ENCODE assay signal across 21 cellular contexts in genomic region chr7:131425992-131426391, GRCh38.
DNase-seq lines count a peak whose midpoint lies in the region; TF ChIP-seq lines count a peak whose summit lies in the region.
"Had no signal": no experiment of that assay in that cellular context is flagged by ENCODE, and none has a peak within 500 bp of the region (broad histone marks: within the 10 kb centered on the region; RNA-seq: fewer than 3 reads in every experiment).

No MANE protein-coding gene starts in this region.

- H3K9me3 Mint-ChIP-seq in brain = no peaks in the 10 kb centered on the region
- H3K9me3 Mint-ChIP-seq: activated T-helper 17 cell treated with anti-CD3 and anti-CD28 coated beads, Interleukin-2, amount 50 U/mL, for 72 hours; H9; neural progenitor cell had no signal

- peaks cover 33% of the 10 kb centered on the region for H3K36me3 Mint-ChIP-seq in brain

- peak overlapping the region; percentile 53 for H3K27ac ChIP-seq in substantia nigra (ENCODE audit: low read depth, low read length, poor library complexity, severe bottlenecking)
- H3K27ac ChIP-seq: cardiac muscle cell, neural progenitor cell, Peyer's patch had no signal

- DNase-seq in NCI-H1105 treated with DMSO at 0.1 percent for 48 hours (lab: John Stamatoyannopoulos, UW) (peak; percentile 89), inferior parietal cortex (ENCODE audit: extremely low spot score) (peak; percentile 82), substantia nigra (lab: John Stamatoyannopoulos, UW) (peak in 11 of 49 donors; percentile 2 to 64 (median 18)), HEK293T (ENCODE audit: extremely low spot score) (no peak), NCI-H1694 (lab: John Stamatoyannopoulos, UW) (no peak), UCSD-AML1 (lab: John Stamatoyannopoulos, UW; ENCODE audit: unreplicated experiment) (no peak), DMS 273 treated with DMSO at 0.1 percent for 48 hours (lab: John Stamatoyannopoulos, UW) (no peak)
- DNase-seq: activated CD4-positive, alpha-beta T cell treated with anti-CD3 and anti-CD28 coated beads for 1 hour; effector memory CD4-positive, alpha-beta T cell; H9; KG1; NCI-H2081 treated with DMSO at 0.1 percent for 48 hours; NCI-H82; Peyer's patch; retina; stimulated activated naive CD4-positive, alpha-beta T cell treated with Interleukin-2 at 50 U/mL for 16 hours; uterus had no signal

- H3K4me3 Mint-ChIP-seq in brain = peak overlapping the region in 2 of 5 experiments; percentile 3 to 54
- H3K4me3 Mint-ChIP-seq: activated T-helper 17 cell treated with anti-CD3 and anti-CD28 coated beads, Interleukin-2, amount 50 U/mL, for 72 hours; H9; neural progenitor cell had no signal

- TF ChIP-seq CTCF in brain (conservative IDR thresholded peaks at IDR 0.05) = no peak

- peak overlapping the region in 4 of 5 experiments; percentile 25 to 52 (median 49) for H3K27ac Mint-ChIP-seq in brain
- H3K27ac Mint-ChIP-seq: activated T-helper 17 cell treated with anti-CD3 and anti-CD28 coated beads, Interleukin-2, amount 50 U/mL, for 72 hours; neural progenitor cell had no signal

- no peaks in the 10 kb centered on the region for H3K27me3 Mint-ChIP-seq in brain
- H3K27me3 Mint-ChIP-seq: activated T-helper 17 cell treated with anti-CD3 and anti-CD28 coated beads, Interleukin-2, amount 50 U/mL, for 72 hours had no signal

- peaks cover 41% of the 10 kb centered on the region for H3K4me1 Mint-ChIP-seq in brain

- CTCF ChIA-PET in HEK293T (lab: Yijun Ruan, JAX) = interaction anchor here (0.6 kb wide), 1 partner anchor 51 kb away, joined by 3 read pairs; no protein-coding TSS in a partner anchor

- POLR2A ChIA-PET in HEK293T (lab: Yijun Ruan, JAX) = no interaction called here

TF ChIP-seq in HEK293T, 16 proteins besides CTCF, POLR2A, EP300 and RAD21:
- TF ChIP-seq, protein P1, sequence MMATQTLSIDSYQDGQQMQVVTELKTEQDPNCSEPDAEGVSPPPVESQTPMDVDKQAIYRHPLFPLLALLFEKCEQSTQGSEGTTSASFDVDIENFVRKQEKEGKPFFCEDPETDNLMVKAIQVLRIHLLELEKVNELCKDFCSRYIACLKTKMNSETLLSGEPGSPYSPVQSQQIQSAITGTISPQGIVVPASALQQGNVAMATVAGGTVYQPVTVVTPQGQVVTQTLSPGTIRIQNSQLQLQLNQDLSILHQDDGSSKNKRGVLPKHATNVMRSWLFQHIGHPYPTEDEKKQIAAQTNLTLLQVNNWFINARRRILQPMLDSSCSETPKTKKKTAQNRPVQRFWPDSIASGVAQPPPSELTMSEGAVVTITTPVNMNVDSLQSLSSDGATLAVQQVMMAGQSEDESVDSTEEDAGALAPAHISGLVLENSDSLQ (IDR thresholded peaks at IDR 0.05) = no peak
- TF ChIP-seq SUZ12 (IDR thresholded peaks at IDR 0.05) = no peak
- TF ChIP-seq SP1 (IDR thresholded peaks at IDR 0.05) = no peak
- TF ChIP-seq NFRKB (IDR thresholded peaks at IDR 0.05) = no peak
- no peak for TF ChIP-seq CTBP1 (IDR thresholded peaks at IDR 0.05; ENCODE audit: borderline replicate concordance)
- no peak for TF ChIP-seq FOXM1 (IDR thresholded peaks at IDR 0.05; ENCODE audit: borderline replicate concordance)
- no peak for TF ChIP-seq ZNF384 (IDR thresholded peaks at IDR 0.05)
TF ChIP-seq in HEK293T: peak in this region for 0.

Comparison
In these comparisons a context has a peak if more than half of its experiments do, and no peak if none do; other contexts are left out.
1. DNase-seq: peak in NCI-H1105 treated with DMSO at 0.1 percent for 48 hours (single experiment) and inferior parietal cortex (single experiment); none in HEK293T (single experiment), NCI-H1694 (single experiment), UCSD-AML1 (single experiment) and DMS 273 treated with DMSO at 0.1 percent for 48 hours (single experiment).